ENCODE assay signal across 31 cellular contexts in genomic region chr14:86712727-86713126, GRCh38.
DNase-seq lines count a peak whose midpoint lies in the region; ATAC-seq, FAIRE-seq and TF ChIP-seq lines count a peak whose summit lies in the region.
"Had no signal": no experiment of that assay in that cellular context is flagged by ENCODE, and none has a peak within 500 bp of the region (broad histone marks: within the 10 kb centered on the region; RNA-seq: fewer than 3 reads in every experiment).

No MANE protein-coding gene starts in this region.

- CTCF ChIA-PET in H1 (lab: Charles Lee; ENCODE audit: partially characterized antibody), result interaction anchor here (1.7 kb wide), 1 partner anchor 24 kb away, joined by 4 read pairs; no protein-coding TSS in a partner anchor

- TF ChIP-seq POLR2A in H1 (IDR thresholded peaks at IDR 0.05; ENCODE audit: control extremely low read depth in 1 of 2, low read depth in 2 of 2, low read length in 2 of 2), result no peak

- TF ChIP-seq CTCF in HL-60 (IDR thresholded peaks at IDR 0.05; ENCODE audit: insufficient read depth, low read length), result no peak
- TF ChIP-seq CTCF in H1 (IDR thresholded peaks at IDR 0.05; ENCODE audit: control extremely low read depth in 1 of 3, insufficient read depth in 1 of 3, low read depth in 1 of 3, low read length in 3 of 3), result no peak
- no peak for TF ChIP-seq CTCF in neutrophil (IDR thresholded peaks at IDR 0.05)

- H3K23ac ChIP-seq in H1 (ENCODE audit: insufficient read length), result no peak overlapping the region

- H2BK120ac ChIP-seq in H1 (replicated peaks; ENCODE audit: low read depth, low read length), result no peak overlapping the region

- H2BK20ac ChIP-seq in H1 (ENCODE audit: low read length), result no peak overlapping the region

- H2BK5ac ChIP-seq in H1 (ENCODE audit: low read depth, low read length), result no peak overlapping the region

- no peaks in the 10 kb centered on the region for H3K23me2 ChIP-seq in H1 (ENCODE audit: low read depth, low read length)

- no peaks in the 10 kb centered on the region for H4K20me1 ChIP-seq in H1 (replicated peaks in 1 of 2; ENCODE audit: control insufficient read depth in 1 of 2, insufficient read depth in 2 of 2, low read length in 2 of 2)

- no peak for TF ChIP-seq EP300 in H1 (IDR thresholded peaks at IDR 0.05; ENCODE audit: borderline replicate concordance in 1 of 2, low read depth in 2 of 2, low read length in 2 of 2)

- no peaks in the 10 kb centered on the region for H3K4me1 Mint-ChIP-seq in natural killer cell treated with Interleukin-12 subunit alpha and Interleukin-12 subunit beta and Interleukin-15 and Interleukin-18, amount 100 ng/mL, for 72 hours (ENCODE audit: low read depth in 2 of 2)
- H3K4me1 Mint-ChIP-seq: activated naive CD4-positive, alpha-beta T cell treated with anti-CD3 and anti-CD28 coated beads, Interleukin-2, amount 50 U/mL, for 24 hours; naive thymus-derived CD8-positive, alpha-beta T cell; stimulated activated naive B cell treated with anti-CD40 and anti-IgM and Interleukin-4, amounts not matched to agents 10 μg/mL and 1 μg/mL and 100 μg/mL, for 72 hours had no signal

- no peak overlapping the region for H3K4me3 Mint-ChIP-seq in natural killer cell treated with Interleukin-12 subunit alpha and Interleukin-12 subunit beta and Interleukin-15 and Interleukin-18, amount 100 ng/mL, for 72 hours
- H3K4me3 Mint-ChIP-seq: activated naive CD4-positive, alpha-beta T cell treated with anti-CD3 and anti-CD28 coated beads, Interleukin-2, amount 50 U/mL, for 24 hours; naive thymus-derived CD8-positive, alpha-beta T cell; stimulated activated naive B cell treated with anti-CD40 and anti-IgM and Interleukin-4, amounts not matched to agents 10 μg/mL and 1 μg/mL and 100 μg/mL, for 72 hours; type B pancreatic cell had no signal

- FAIRE-seq in H1 (lab: Jason Lieb, UNC), result peak; percentile 7
- FAIRE-seq: D721Med, small intestine had no signal

- no peak overlapping the region for H3K56ac ChIP-seq in H1 (replicated peaks; ENCODE audit: insufficient read length, low read depth, low read length)

- no peak overlapping the region for H3K4me2 ChIP-seq in H1 (ENCODE audit: insufficient read depth in 1 of 2, low read depth in 2 of 2, low read length in 2 of 2)

- H2AK5ac ChIP-seq in H1 (ENCODE audit: low read depth, low read length), result no peak overlapping the region

- H3K79me2 ChIP-seq in H1 (ENCODE audit: control insufficient read depth in 1 of 2, insufficient read depth in 2 of 2, low read length in 2 of 2), result no peaks in the 10 kb centered on the region

- H3K4me3 ChIP-seq in HL-60 (replicated peaks; ENCODE audit: insufficient read depth, low read length) (no peak overlapping the region), H1 (ENCODE audit: extremely low read depth in 1 of 4, insufficient read depth in 2 of 4, low read depth in 3 of 4, low read length in 4 of 4) (no peak overlapping the region), neutrophil (ENCODE audit: low read depth in 1 of 2, low read length in 1 of 2) (no peak overlapping the region)
- H3K4me3 ChIP-seq: cardiac muscle cell, colonic mucosa, ovary, Peyer's patch had no signal

- no peaks in the 10 kb centered on the region for H3K27me3 ChIP-seq in HL-60 (ENCODE audit: insufficient read depth, poor library complexity, severe bottlenecking)
- H3K27me3 ChIP-seq in H1 (replicated peaks in 1 of 4; ENCODE audit: control insufficient read depth in 3 of 4, extremely low read depth in 1 of 4, insufficient read depth in 3 of 4, low read length in 3 of 4), result no peaks in the 10 kb centered on the region
- H3K27me3 ChIP-seq in neutrophil, result no peaks in the 10 kb centered on the region
- H3K27me3 ChIP-seq: colonic mucosa, ovary, Peyer's patch had no signal

- H4K91ac ChIP-seq in H1 (replicated peaks; ENCODE audit: insufficient read length, low read length), result no peak overlapping the region

- H3K27ac Mint-ChIP-seq in natural killer cell treated with Interleukin-12 subunit alpha and Interleukin-12 subunit beta and Interleukin-15 and Interleukin-18, amount 100 ng/mL, for 72 hours, result no peak overlapping the region
- H3K27ac Mint-ChIP-seq: activated naive CD4-positive, alpha-beta T cell treated with anti-CD3 and anti-CD28 coated beads, Interleukin-2, amount 50 U/mL, for 24 hours; naive thymus-derived CD8-positive, alpha-beta T cell; stimulated activated naive B cell treated with anti-CD40 and anti-IgM and Interleukin-4, amounts not matched to agents 10 μg/mL and 1 μg/mL and 100 μg/mL, for 72 hours; type B pancreatic cell had no signal

- POLR2A ChIA-PET in H1 (lab: Charles Lee; ENCODE audit: partially characterized antibody), result no interaction called here

- no peaks in the 10 kb centered on the region for H3K27me3 Mint-ChIP-seq in natural killer cell treated with Interleukin-12 subunit alpha and Interleukin-12 subunit beta and Interleukin-15 and Interleukin-18, amount 100 ng/mL, for 72 hours
- H3K27me3 Mint-ChIP-seq: activated naive CD4-positive, alpha-beta T cell treated with anti-CD3 and anti-CD28 coated beads, Interleukin-2, amount 50 U/mL, for 24 hours; stimulated activated naive B cell treated with anti-CD40 and anti-IgM and Interleukin-4, amounts not matched to agents 10 μg/mL and 1 μg/mL and 100 μg/mL, for 72 hours; type B pancreatic cell had no signal

- H3K4ac ChIP-seq in H1 (replicated peaks; ENCODE audit: insufficient read length, low read depth, low read length), result no peak overlapping the region

- no peak overlapping the region for H3K18ac ChIP-seq in H1 (ENCODE audit: extremely low read depth, low read length)

- no peaks in the 10 kb centered on the region for H3K9me3 ChIP-seq in H1 (ENCODE audit: insufficient read depth in 2 of 2, low read depth in 1 of 2, low read length in 1 of 2)
- H3K9me3 ChIP-seq in neutrophil, result no peaks in the 10 kb centered on the region
- H3K9me3 ChIP-seq: colonic mucosa, ovary, Peyer's patch had no signal

- H3K79me1 ChIP-seq in H1 (ENCODE audit: low read depth, low read length), result no peaks in the 10 kb centered on the region

- H3K27ac ChIP-seq in HL-60 (replicated peaks), result peak overlapping the region; percentile 65
- H3K27ac ChIP-seq in H1 (ENCODE audit: low read depth, low read length), result no peak overlapping the region
- H3K27ac ChIP-seq in neutrophil, result peak overlapping the region; percentile 37
- H3K27ac ChIP-seq: C4-2B, cardiac muscle cell, colonic mucosa, ovary, Peyer's patch, WERI-Rb-1 had no signal

- no peak overlapping the region for H4K5ac ChIP-seq in H1 (ENCODE audit: insufficient read length, low read depth, low read length)

- DNase-seq in HL-60 (ENCODE audit: low read depth in 1 of 2, low spot score in 1 of 2), result peak in 1 of 2 experiments; percentile 18
- peak; percentile 77 for DNase-seq in NOMO-1 treated with DMSO at 0.1 percent for 48 hours (lab: John Stamatoyannopoulos, UW; ENCODE audit: unreplicated experiment)
- DNase-seq in H1 (ENCODE audit: low read depth in 1 of 2, low spot score in 2 of 2), result no peak
- no peak for DNase-seq in activated CD4-positive, alpha-beta T cell treated with anti-CD3 and anti-CD28 coated beads, Interleukin-2, amount 50 U/mL, for 1 hour
- DNase-seq in natural killer cell treated with Interleukin-12 subunit alpha and Interleukin-12 subunit beta and Interleukin-15 and Interleukin-18, amount 100 ng/mL, for 72 hours (ENCODE audit: low spot score), result no peak
- DNase-seq: activated CD4-positive, alpha-beta T cell treated with anti-CD3 and anti-CD28 coated beads for 48 hours; activated CD8-positive, alpha-beta memory T cell treated with anti-CD3 and anti-CD28 coated beads for 24 hours; anterior cingulate cortex; colonic mucosa; effector CD4-positive, alpha-beta T cell; naive thymus-derived CD8-positive, alpha-beta T cell; NCI-H1092 treated with DMSO at 0.1 percent for 48 hours; NCI-H187 treated with DMSO at 0.1 percent for 48 hours; NCI-H524; NK-92 treated with Interleukin-12 subunit alpha and Interleukin-12 subunit beta, amount 100 ng/mL, for 24 hours; ovary; Peyer's patch; retina; SHP77; small intestine; stimulated activated naive B cell treated with anti-CD40 and anti-IgM and Interleukin-4, amounts not matched to agents 10 μg/mL and 1 μg/mL and 100 μg/mL, for 72 hours; substantia nigra; T1000; WERI-Rb-1 had no signal

- 79% methylated on average over 4 of the region's 4 CpGs; no CpG with 5 or more reads in 1 of the 2 experiments for WGBS in H1 (ENCODE audit: extremely low coverage in 1 of 2, insufficient coverage in 1 of 2, insufficient read length in 1 of 2, insufficient replicate concordance in 2 of 2, low coverage in 1 of 2, low lambda C conversion rate in 2 of 2, missing lambda C conversion rate in 1 of 2), 2 experiments

- H3K36me3 Mint-ChIP-seq in natural killer cell treated with Interleukin-12 subunit alpha and Interleukin-12 subunit beta and Interleukin-15 and Interleukin-18, amount 100 ng/mL, for 72 hours, result peaks cover 4% of the 10 kb centered on the region
- H3K36me3 Mint-ChIP-seq: activated naive CD4-positive, alpha-beta T cell treated with anti-CD3 and anti-CD28 coated beads, Interleukin-2, amount 50 U/mL, for 24 hours; naive thymus-derived CD8-positive, alpha-beta T cell; stimulated activated naive B cell treated with anti-CD40 and anti-IgM and Interleukin-4, amounts not matched to agents 10 μg/mL and 1 μg/mL and 100 μg/mL, for 72 hours; type B pancreatic cell had no signal

- H3K14ac ChIP-seq in H1 (ENCODE audit: insufficient read length), result no peak overlapping the region

- ATAC-seq in GM21360 (IDR thresholded peaks at IDR 0.05; ENCODE audit: unreplicated experiment), result no peak
- ATAC-seq in natural killer cell treated with Interleukin-12 subunit alpha and Interleukin-12 subunit beta and Interleukin-15 and Interleukin-18, amount 100 ng/mL, for 72 hours, result no peak
- ATAC-seq: naive thymus-derived CD8-positive, alpha-beta T cell; stimulated activated naive B cell treated with anti-CD40 and anti-IgM and Interleukin-4, amounts not matched to agents 10 μg/mL and 1 μg/mL and 100 μg/mL, for 72 hours had no signal

- no peak overlapping the region for H2BK12ac ChIP-seq in H1 (ENCODE audit: low read depth, low read length)

- H3K9ac ChIP-seq in H1 (replicated peaks in 1 of 4; ENCODE audit: extremely low read depth in 1 of 4, low read depth in 3 of 4, low read length in 3 of 4), result no peak overlapping the region

- no peak overlapping the region for H4K8ac ChIP-seq in H1 (ENCODE audit: extremely low read depth, insufficient read depth, low read length)

- H3K36me3 ChIP-seq in H1 (ENCODE audit: control insufficient read depth in 2 of 4, insufficient read depth in 4 of 4, low read length in 3 of 4), result no peaks in the 10 kb centered on the region
- H3K36me3 ChIP-seq in neutrophil, result no peaks in the 10 kb centered on the region
- H3K36me3 ChIP-seq: cardiac muscle cell, colonic mucosa, ovary, Peyer's patch, WERI-Rb-1 had no signal

- TF ChIP-seq RAD21 in H1 (IDR thresholded peaks at IDR 0.05 in 1 of 2, conservative IDR thresholded peaks at IDR 0.05 in 1 of 2; ENCODE audit: low read depth in 2 of 2, low read length in 2 of 2), result no peak

- no peak overlapping the region for H2AFZ ChIP-seq in H1 (ENCODE audit: low read length)

- no peaks in the 10 kb centered on the region for H3K4me1 ChIP-seq in H1 (replicated peaks in 1 of 4; ENCODE audit: control insufficient read depth in 3 of 4, insufficient read depth in 4 of 4, low read length in 3 of 4)
- H3K4me1 ChIP-seq in neutrophil (ENCODE audit: control insufficient read depth in 1 of 2, insufficient read depth in 1 of 2, low read depth in 1 of 2, low read length in 1 of 2), result peaks cover 7 to 15% of the 10 kb centered on the region in 2 experiments
- H3K4me1 ChIP-seq: colonic mucosa, Peyer's patch had no signal

- H3K9me3 Mint-ChIP-seq in natural killer cell treated with Interleukin-12 subunit alpha and Interleukin-12 subunit beta and Interleukin-15 and Interleukin-18, amount 100 ng/mL, for 72 hours, result peaks cover 4% of the 10 kb centered on the region
- H3K9me3 Mint-ChIP-seq: type B pancreatic cell had no signal

- no peak overlapping the region for H2BK15ac ChIP-seq in H1 (ENCODE audit: low read length)
